ENCODE assay signal across 8 cellular contexts in genomic region chr6:154606457-154606856, GRCh38.
A peak's percentile ranks its signal among the peaks of the same experiment; 100 is the strongest.
DNase-seq lines count a peak whose midpoint lies in the region; ATAC-seq lines count a peak whose summit lies in the region.

No MANE protein-coding gene starts in this region.

- ATAC-seq in GM19043 (IDR thresholded peaks at IDR 0.05; ENCODE audit: low read depth, unreplicated experiment) (peak; percentile 64), HG03095 (IDR thresholded peaks at IDR 0.05; ENCODE audit: unreplicated experiment) (peak; percentile 78)

- DNase-seq in activated CD8-positive, alpha-beta memory T cell treated with anti-CD3 and anti-CD28 coated beads for 48 hours (ENCODE audit: low read depth in 2 of 3, low spot score in 2 of 3) = peak; percentile 44 to 81 (median 68)
- DNase-seq in stimulated activated CD4-positive, alpha-beta T cell treated with anti-CD3 and anti-CD28 coated beads, Interleukin-12 subunit alpha, Interleukin-12 subunit beta, amount 100 ng/mL, for 24 hours (ENCODE audit: low read depth in 2 of 2) = peak; percentile 68 to 81
- no peak for DNase-seq in dedifferentiated amniotic fluid mesenchymal stem cell (ENCODE audit: extremely low spot score)
- DNase-seq in iPS-NIHi11 (ENCODE audit: low spot score) = no peak
- no peak for DNase-seq in SHP77 (lab: John Stamatoyannopoulos, UW)
- DNase-seq in C1 segment of cervical spinal cord (lab: John Stamatoyannopoulos, UW) = no peak

Comparison
In these comparisons a context has a peak if more than half of its experiments do, and no peak if none do; other contexts are left out.
1. DNase-seq: peak in activated CD8-positive, alpha-beta memory T cell treated with anti-CD3 and anti-CD28 coated beads for 48 hours (3 of 3) and stimulated activated CD4-positive, alpha-beta T cell treated with anti-CD3 and anti-CD28 coated beads, Interleukin-12 subunit alpha, Interleukin-12 subunit beta, amount 100 ng/mL, for 24 hours (2 of 2); none in dedifferentiated amniotic fluid mesenchymal stem cell (single experiment), iPS-NIHi11 (single experiment), SHP77 (0 of 2) and C1 segment of cervical spinal cord (0 of 14).